Comparison of ENCODE assay signal across 8 cellular contexts in genomic region chr6:31660998-31661866, GRCh38. TPM values are rescaled to one million over a fixed set of nuclear protein-coding genes. Genes with fewer than 3 reads are reported as not detected.
A peak's percentile ranks its signal among the peaks of the same experiment; 100 is the strongest.
DNase-seq lines count a peak whose midpoint lies in the region; ATAC-seq and TF ChIP-seq lines count a peak whose summit lies in the region.

No MANE protein-coding gene starts in this region.

- 65% methylated on average over 15 of the region's 15 CpGs for WGBS in liver

- no peaks in the 10 kb centered on the region for H3K27me3 Mint-ChIP-seq in activated T-cell treated with anti-CD3 and anti-CD28 coated beads, Interleukin-2, amount 50 U/mL, for 72 hours (ENCODE audit: low read depth)
- no peaks in the 10 kb centered on the region for H3K27me3 Mint-ChIP-seq in type B pancreatic cell

- TF ChIP-seq RAD21 in liver (IDR thresholded peaks at IDR 0.05): no peak

- H3K36me3 ChIP-seq in liver (ENCODE audit: control insufficient read depth in 4 of 4, insufficient read depth in 3 of 4, low read depth in 1 of 4, low read length in 3 of 4): peaks cover 0 to 7% (median 6%) of the 10 kb centered on the region in 4 donors

- peak overlapping the region; percentile 25 for H3K27ac Mint-ChIP-seq in activated T-cell treated with anti-CD3 and anti-CD28 coated beads, Interleukin-2, amount 50 U/mL, for 72 hours
- peak overlapping the region; percentile 89 for H3K27ac Mint-ChIP-seq in type B pancreatic cell

- peaks cover 20 to 69% (median 61%) of the 10 kb centered on the region in 4 donors for H3K4me1 ChIP-seq in liver (ENCODE audit: control insufficient read depth in 4 of 4, insufficient read depth in 4 of 4, low read length in 3 of 4)

- no peak for ATAC-seq in activated T-cell treated with anti-CD3 and anti-CD28 coated beads, Interleukin-2, amount 50 U/mL, for 72 hours (replicated peaks in 1 of 2)
- ATAC-seq in HG02938 (IDR thresholded peaks at IDR 0.05; ENCODE audit: unreplicated experiment): no peak

- peak overlapping the region; percentile 76 for H3K27ac ChIP-seq in angular gyrus (ENCODE audit: low read depth, low read length)
- peak overlapping the region; percentile 81 to 90 for H3K27ac ChIP-seq in liver (ENCODE audit: low read depth in 1 of 2, low read length in 2 of 2)

- peaks cover 82% of the 10 kb centered on the region for H3K4me1 Mint-ChIP-seq in activated T-cell treated with anti-CD3 and anti-CD28 coated beads, Interleukin-2, amount 50 U/mL, for 72 hours (ENCODE audit: low read depth)
- peaks cover 52% of the 10 kb centered on the region for H3K4me1 Mint-ChIP-seq in type B pancreatic cell (ENCODE audit: unreplicated experiment)

- no peak for DNase-seq in activated T-cell treated with anti-CD3 and anti-CD28 coated beads, Interleukin-2, amount 50 U/mL, for 72 hours
- DNase-seq in activated T-cell treated with anti-CD3 and anti-CD28 coated beads for 4 hours (no peak), type B pancreatic cell (ENCODE audit: extremely low spot score, unreplicated experiment) (no peak), germinal center (ENCODE audit: low spot score) (no peak), middle frontal gyrus (ENCODE audit: extremely low spot score, low spot score) (no peak)

- H3K9me3 ChIP-seq in liver (ENCODE audit: control insufficient read depth in 4 of 4, low read length in 3 of 4): no peaks in the 10 kb centered on the region

- peaks cover 22 to 25% of the 10 kb centered on the region in 2 donors for H3K36me3 Mint-ChIP-seq in activated T-cell treated with anti-CD3 and anti-CD28 coated beads, Interleukin-2, amount 50 U/mL, for 72 hours (ENCODE audit: insufficient read depth in 2 of 2)
- peaks cover 22% of the 10 kb centered on the region for H3K36me3 Mint-ChIP-seq in type B pancreatic cell

- H3K4me3 ChIP-seq in liver (ENCODE audit: low read depth in 1 of 3, low read length in 3 of 3): peak overlapping the region in 2 of 3 donors; percentile 67 to 82

- peak overlapping the region; percentile 95 for H3K4me3 Mint-ChIP-seq in activated T-cell treated with anti-CD3 and anti-CD28 coated beads, Interleukin-2, amount 50 U/mL, for 72 hours
- H3K4me3 Mint-ChIP-seq in type B pancreatic cell: peak overlapping the region; percentile 93

- peak overlapping the region; percentile 76 to 96 for H3K9ac ChIP-seq in liver (ENCODE audit: low read depth in 1 of 2, low read length in 2 of 2)

- H3K9me3 Mint-ChIP-seq in activated T-cell treated with anti-CD3 and anti-CD28 coated beads, Interleukin-2, amount 50 U/mL, for 72 hours: no peaks in the 10 kb centered on the region
- H3K9me3 Mint-ChIP-seq in type B pancreatic cell: no peaks in the 10 kb centered on the region

- TF ChIP-seq CTCF in liver (IDR thresholded peaks at IDR 0.05; ENCODE audit: low read depth, low read length, missing input control) (no peak), type B pancreatic cell (conservative IDR thresholded peaks at IDR 0.05) (no peak)

- H3K27me3 ChIP-seq in liver (ENCODE audit: control insufficient read depth in 4 of 4, insufficient read depth in 4 of 4, low read length in 3 of 4): no peaks in the 10 kb centered on the region

TF ChIP-seq in liver, 16 proteins besides CTCF, POLR2A, EP300 and RAD21:
- TF ChIP-seq GABPA (IDR thresholded peaks at IDR 0.05 in 1 of 2, conservative IDR thresholded peaks at IDR 0.05 in 1 of 2) (no peak), FOXA2 (IDR thresholded peaks at IDR 0.05) (no peak), JUND (IDR thresholded peaks at IDR 0.05) (no peak), NR2F2 (IDR thresholded peaks at IDR 0.05) (no peak), SP1 (IDR thresholded peaks at IDR 0.05) (no peak), HNF4A (conservative IDR thresholded peaks at IDR 0.05) (no peak), RXRA (IDR thresholded peaks at IDR 0.05) (no peak), TAF1 (conservative IDR thresholded peaks at IDR 0.05) (no peak), EGR1 (IDR thresholded peaks at IDR 0.05; ENCODE audit: low read depth in 2 of 2) (no peak), FOXA1 (IDR thresholded peaks at IDR 0.05) (no peak), REST (IDR thresholded peaks at IDR 0.05) (no peak), YY1 (IDR thresholded peaks at IDR 0.05) (no peak), HNF4G (IDR thresholded peaks at IDR 0.05) (no peak)
- TF ChIP-seq, protein P1, sequence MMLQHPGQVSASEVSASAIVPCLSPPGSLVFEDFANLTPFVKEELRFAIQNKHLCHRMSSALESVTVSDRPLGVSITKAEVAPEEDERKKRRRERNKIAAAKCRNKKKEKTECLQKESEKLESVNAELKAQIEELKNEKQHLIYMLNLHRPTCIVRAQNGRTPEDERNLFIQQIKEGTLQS (IDR thresholded peaks at IDR 0.05): no peak
- TF ChIP-seq, protein P2, sequence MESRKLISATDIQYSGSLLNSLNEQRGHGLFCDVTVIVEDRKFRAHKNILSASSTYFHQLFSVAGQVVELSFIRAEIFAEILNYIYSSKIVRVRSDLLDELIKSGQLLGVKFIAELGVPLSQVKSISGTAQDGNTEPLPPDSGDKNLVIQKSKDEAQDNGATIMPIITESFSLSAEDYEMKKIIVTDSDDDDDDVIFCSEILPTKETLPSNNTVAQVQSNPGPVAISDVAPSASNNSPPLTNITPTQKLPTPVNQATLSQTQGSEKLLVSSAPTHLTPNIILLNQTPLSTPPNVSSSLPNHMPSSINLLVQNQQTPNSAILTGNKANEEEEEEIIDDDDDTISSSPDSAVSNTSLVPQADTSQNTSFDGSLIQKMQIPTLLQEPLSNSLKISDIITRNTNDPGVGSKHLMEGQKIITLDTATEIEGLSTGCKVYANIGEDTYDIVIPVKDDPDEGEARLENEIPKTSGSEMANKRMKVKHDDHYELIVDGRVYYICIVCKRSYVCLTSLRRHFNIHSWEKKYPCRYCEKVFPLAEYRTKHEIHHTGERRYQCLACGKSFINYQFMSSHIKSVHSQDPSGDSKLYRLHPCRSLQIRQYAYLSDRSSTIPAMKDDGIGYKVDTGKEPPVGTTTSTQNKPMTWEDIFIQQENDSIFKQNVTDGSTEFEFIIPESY (IDR thresholded peaks at IDR 0.05): no peak
- TF ChIP-seq, protein P3, sequence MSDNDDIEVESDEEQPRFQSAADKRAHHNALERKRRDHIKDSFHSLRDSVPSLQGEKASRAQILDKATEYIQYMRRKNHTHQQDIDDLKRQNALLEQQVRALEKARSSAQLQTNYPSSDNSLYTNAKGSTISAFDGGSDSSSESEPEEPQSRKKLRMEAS (IDR thresholded peaks at IDR 0.05): no peak
TF ChIP-seq in liver: peak in this region for 0.

RNA-seq across cellular contexts. Expression of gene C6orf47, which starts 0.7 kb away (rescaled TPM):
- total RNA-seq in activated T-cell treated with anti-CD3 and anti-CD28 coated beads, Interleukin-2, amount 50 U/mL, for 72 hours: 10 to 100 TPM; 21.1 to 22.5 TPM
- 10 to 100 TPM in 1 of 2 donors, 1 to 10 TPM in 1; 8.1 to 10.8 TPM for total RNA-seq in liver
- 1 to 10 TPM; 2.0 to 6.7 TPM for polyA plus RNA-seq in liver
- total RNA-seq in type B pancreatic cell (ENCODE audit: low replicate concordance): 22.3 and 28.1 TPM in 2 replicates

RNA-seq across cellular contexts. Expression of gene GPANK1, which starts 3.6 kb away (rescaled TPM):
- 10 to 100 TPM; 30.3 to 37.7 TPM for total RNA-seq in activated T-cell treated with anti-CD3 and anti-CD28 coated beads, Interleukin-2, amount 50 U/mL, for 72 hours
- 10 to 100 TPM in 1 of 2 donors, 1 to 10 TPM in 1; 8.7 to 13.9 TPM for total RNA-seq in liver
- 10 to 100 TPM in 1 of 2 donors, 1 to 10 TPM in 1; 7.6 to 13.8 TPM for polyA plus RNA-seq in liver
- total RNA-seq in type B pancreatic cell (ENCODE audit: low replicate concordance): 17.6 and 20.2 TPM in 2 replicates

RNA-seq across cellular contexts. Expression of gene CSNK2B, which starts 4.6 kb away (rescaled TPM):
- total RNA-seq in activated T-cell treated with anti-CD3 and anti-CD28 coated beads, Interleukin-2, amount 50 U/mL, for 72 hours: 100 to 1,000 TPM; 208 to 209 TPM
- 10 to 100 TPM; 58.1 to 60.5 TPM for total RNA-seq in liver
- 100 to 1,000 TPM in 1 of 2 donors, 10 to 100 TPM in 1; 93.5 to 108 TPM for polyA plus RNA-seq in liver
- 142 and 175 TPM in 2 replicates for total RNA-seq in type B pancreatic cell (ENCODE audit: low replicate concordance)

RNA-seq across cellular contexts. Expression of gene APOM, which starts 5.5 kb away (rescaled TPM):
- 1 to 10 TPM; 5.0 to 6.0 TPM for total RNA-seq in activated T-cell treated with anti-CD3 and anti-CD28 coated beads, Interleukin-2, amount 50 U/mL, for 72 hours
- total RNA-seq in liver: 100 to 1,000 TPM in 1 of 2 donors, 10 to 100 TPM in 1; 89.8 to 164 TPM
- polyA plus RNA-seq in liver: 100 to 1,000 TPM; 182 to 587 TPM
- 11.2 and 20.9 TPM in 2 replicates for total RNA-seq in type B pancreatic cell (ENCODE audit: low replicate concordance)

RNA-seq across cellular contexts. Expression of gene LY6G5B, which starts 8.5 kb away (rescaled TPM):
- 10 to 100 TPM; 21.3 to 26.9 TPM for total RNA-seq in activated T-cell treated with anti-CD3 and anti-CD28 coated beads, Interleukin-2, amount 50 U/mL, for 72 hours
- total RNA-seq in liver (1 to 10 TPM; 1.4 to 5.9 TPM), type B pancreatic cell (ENCODE audit: low replicate concordance) (13.9 and 22.0 TPM in 2 replicates)
- 1 to 10 TPM; 1.2 to 2.8 TPM for polyA plus RNA-seq in liver
